1 cellular context compared by ENCODE assay signal in the genomic region with DNA sequence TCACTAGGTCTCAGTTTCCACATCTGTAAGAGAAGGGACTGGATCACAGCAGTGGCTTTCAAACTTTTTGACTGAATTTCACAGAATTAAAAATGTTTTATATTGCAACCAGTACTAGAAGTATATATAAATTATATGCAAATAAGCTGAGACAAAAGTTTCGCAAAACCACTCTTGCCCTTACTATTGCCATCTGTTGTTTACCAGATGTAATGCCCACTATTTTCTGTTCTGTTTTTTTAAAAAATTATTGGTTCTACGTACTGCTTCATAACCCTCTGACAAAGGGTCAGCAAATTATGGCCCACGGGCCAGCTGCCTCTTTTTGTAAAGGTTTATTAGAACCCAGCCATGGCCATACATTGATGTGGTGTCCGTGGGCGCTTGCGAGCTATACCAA.
TF ChIP-seq lines count a peak whose summit lies in the region.

No MANE protein-coding gene starts in this region.

TF ChIP-seq in SK-N-SH, 30 proteins besides CTCF, POLR2A, EP300 and RAD21 (continued from another document):
- TF ChIP-seq, protein P1, sequence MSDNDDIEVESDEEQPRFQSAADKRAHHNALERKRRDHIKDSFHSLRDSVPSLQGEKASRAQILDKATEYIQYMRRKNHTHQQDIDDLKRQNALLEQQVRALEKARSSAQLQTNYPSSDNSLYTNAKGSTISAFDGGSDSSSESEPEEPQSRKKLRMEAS (IDR thresholded peaks at IDR 0.05; ENCODE audit: low read depth) = no peak
- TF ChIP-seq RCOR1 (IDR thresholded peaks at IDR 0.05; ENCODE audit: low read length) = no peak
- TF ChIP-seq CHD2 (IDR thresholded peaks at IDR 0.05; ENCODE audit: low read length, partially characterized antibody) = no peak
- TF ChIP-seq FOXJ3 (CRISPR knock-in tag; IDR thresholded peaks at IDR 0.05) = no peak
- TF ChIP-seq POLR2AphosphoS5 (IDR thresholded peaks at IDR 0.05; ENCODE audit: low read depth, low read length) = no peak
- TF ChIP-seq, protein P2, sequence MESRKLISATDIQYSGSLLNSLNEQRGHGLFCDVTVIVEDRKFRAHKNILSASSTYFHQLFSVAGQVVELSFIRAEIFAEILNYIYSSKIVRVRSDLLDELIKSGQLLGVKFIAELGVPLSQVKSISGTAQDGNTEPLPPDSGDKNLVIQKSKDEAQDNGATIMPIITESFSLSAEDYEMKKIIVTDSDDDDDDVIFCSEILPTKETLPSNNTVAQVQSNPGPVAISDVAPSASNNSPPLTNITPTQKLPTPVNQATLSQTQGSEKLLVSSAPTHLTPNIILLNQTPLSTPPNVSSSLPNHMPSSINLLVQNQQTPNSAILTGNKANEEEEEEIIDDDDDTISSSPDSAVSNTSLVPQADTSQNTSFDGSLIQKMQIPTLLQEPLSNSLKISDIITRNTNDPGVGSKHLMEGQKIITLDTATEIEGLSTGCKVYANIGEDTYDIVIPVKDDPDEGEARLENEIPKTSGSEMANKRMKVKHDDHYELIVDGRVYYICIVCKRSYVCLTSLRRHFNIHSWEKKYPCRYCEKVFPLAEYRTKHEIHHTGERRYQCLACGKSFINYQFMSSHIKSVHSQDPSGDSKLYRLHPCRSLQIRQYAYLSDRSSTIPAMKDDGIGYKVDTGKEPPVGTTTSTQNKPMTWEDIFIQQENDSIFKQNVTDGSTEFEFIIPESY (IDR thresholded peaks at IDR 0.05; ENCODE audit: borderline replicate concordance, low read depth) = no peak
- TF ChIP-seq MEF2A (IDR thresholded peaks at IDR 0.05; ENCODE audit: borderline replicate concordance, low read depth) = no peak
- no peak for TF ChIP-seq TCF12 (IDR thresholded peaks at IDR 0.05)
- TF ChIP-seq NRF1 (IDR thresholded peaks at IDR 0.05; ENCODE audit: low read depth, low read length) = no peak
- no peak for TF ChIP-seq RFX5 (IDR thresholded peaks at IDR 0.05; ENCODE audit: low read length)
- TF ChIP-seq TEAD4 (IDR thresholded peaks at IDR 0.05; ENCODE audit: borderline replicate concordance, insufficient read depth) = no peak
- TF ChIP-seq SIN3A (IDR thresholded peaks at IDR 0.05; ENCODE audit: borderline replicate concordance, low read depth, low read length) = no peak
- TF ChIP-seq, protein P3, sequence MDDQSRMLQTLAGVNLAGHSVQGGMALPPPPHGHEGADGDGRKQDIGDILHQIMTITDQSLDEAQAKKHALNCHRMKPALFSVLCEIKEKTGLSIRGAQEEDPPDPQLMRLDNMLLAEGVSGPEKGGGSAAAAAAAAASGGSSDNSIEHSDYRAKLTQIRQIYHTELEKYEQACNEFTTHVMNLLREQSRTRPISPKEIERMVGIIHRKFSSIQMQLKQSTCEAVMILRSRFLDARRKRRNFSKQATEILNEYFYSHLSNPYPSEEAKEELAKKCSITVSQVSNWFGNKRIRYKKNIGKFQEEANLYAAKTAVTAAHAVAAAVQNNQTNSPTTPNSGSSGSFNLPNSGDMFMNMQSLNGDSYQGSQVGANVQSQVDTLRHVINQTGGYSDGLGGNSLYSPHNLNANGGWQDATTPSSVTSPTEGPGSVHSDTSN (IDR thresholded peaks at IDR 0.05) = no peak
